21 cellular contexts compared by ENCODE assay signal in genomic region chr1:94401206-94401605, GRCh38.
"Had no signal": no experiment of that assay in that cellular context is flagged by ENCODE, and none has a peak within 500 bp of the region (broad histone marks: within the 10 kb centered on the region; RNA-seq: fewer than 3 reads in every experiment).

No MANE protein-coding gene starts in this region.

- ATAC-seq: activated CD8-positive, alpha-beta T cell treated with anti-CD3 and anti-CD28 coated beads, Interleukin-2, amount 10 ng/mL, durations not matched to agents 7 days and 5 days; activated naive CD4-positive, alpha-beta T cell treated with anti-CD3 and anti-CD28 coated beads, Interleukin-2, amount 50 U/mL, for 72 hours; activated naive CD8-positive, alpha-beta T cell treated with anti-CD3 and anti-CD28 coated beads, Interleukin-2, amount 50 U/mL, for 24 hours; PC-3; T-helper 17 cell; WTC11 had no signal

- H3K4me1 Mint-ChIP-seq: activated naive CD8-positive, alpha-beta T cell treated with anti-CD3 and anti-CD28 coated beads, Interleukin-2, amount 50 U/mL, for 24 hours; T-helper 17 cell had no signal

- H3K36me3 Mint-ChIP-seq: activated naive CD4-positive, alpha-beta T cell treated with anti-CD3 and anti-CD28 coated beads, Interleukin-2, amount 50 U/mL, for 72 hours; WTC11 had no signal

- H3K27ac Mint-ChIP-seq: activated CD8-positive, alpha-beta T cell treated with anti-CD3 and anti-CD28 coated beads, Interleukin-2, amount 10 ng/mL, durations not matched to agents 7 days and 5 days; activated naive CD4-positive, alpha-beta T cell treated with anti-CD3 and anti-CD28 coated beads, Interleukin-2, amount 50 U/mL, for 72 hours; activated naive CD8-positive, alpha-beta T cell treated with anti-CD3 and anti-CD28 coated beads, Interleukin-2, amount 50 U/mL, for 24 hours; activated T-helper 1 cell treated with anti-CD3 and anti-CD28 coated beads, Interleukin-12 subunit alpha, Interleukin-12 subunit beta, Interleukin-2, Interleukin-4 antibody, amounts not matched to agents 30 ng/mL and 10 ng/mL and 1 ng/mL, durations not matched to agents 14 hours and 24 hours and 36 hours; T-helper 17 cell; WTC11 had no signal

- H3K4me3 Mint-ChIP-seq: activated CD8-positive, alpha-beta T cell treated with anti-CD3 and anti-CD28 coated beads, Interleukin-2, amount 10 ng/mL, durations not matched to agents 7 days and 5 days; activated naive CD8-positive, alpha-beta T cell treated with anti-CD3 and anti-CD28 coated beads, Interleukin-2, amount 50 U/mL, for 24 hours; activated T-helper 1 cell treated with anti-CD3 and anti-CD28 coated beads, Interleukin-12 subunit alpha, Interleukin-12 subunit beta, Interleukin-2, Interleukin-4 antibody, amounts not matched to agents 30 ng/mL and 10 ng/mL and 1 ng/mL, durations not matched to agents 14 hours and 24 hours and 36 hours; T-helper 17 cell; WTC11 had no signal

- DNase-seq: activated CD4-positive, alpha-beta T cell treated with anti-CD3 and anti-CD28 coated beads for 48 hours; activated CD4-positive, alpha-beta T cell treated with anti-CD3 and anti-CD28 coated beads, Interleukin-2, amount 50 U/mL, for 4 hours; activated CD4-positive, CD25-positive, alpha-beta regulatory T cell treated with anti-CD3 and anti-CD28 coated beads, Interleukin-2, amount 50 U/mL, for 72 hours; activated CD8-positive, alpha-beta memory T cell treated with anti-CD3 and anti-CD28 coated beads, Interleukin-2, amount 50 U/mL, for 48 hours; activated CD8-positive, alpha-beta T cell treated with anti-CD3 and anti-CD28 coated beads, Interleukin-2, amount 10 ng/mL, durations not matched to agents 7 days and 5 days; activated effector memory CD4-positive, alpha-beta T cell treated with Interleukin-2 at 50 U/mL for 16 hours; activated naive CD4-positive, alpha-beta T cell; activated naive CD8-positive, alpha-beta T cell treated with anti-CD3 and anti-CD28 coated beads, Interleukin-2, amount 50 U/mL, for 24 hours; activated T-cell treated with anti-CD3 and anti-CD28 coated beads, Interleukin-2, amount 50 U/mL, for 1 hour; NCI-H1048; NCI-H146; NCI-H187 treated with DMSO at 0.1 percent for 48 hours; NCI-H2081 treated with DMSO at 0.1 percent for 48 hours; NCI-H446; PC-3; SIG-M5; T-helper 17 cell; T-helper 9 cell had no signal

- H3K9me3 Mint-ChIP-seq: activated naive CD4-positive, alpha-beta T cell treated with anti-CD3 and anti-CD28 coated beads, Interleukin-2, amount 50 U/mL, for 72 hours; activated naive CD8-positive, alpha-beta T cell treated with anti-CD3 and anti-CD28 coated beads, Interleukin-2, amount 50 U/mL, for 24 hours; activated T-helper 1 cell treated with anti-CD3 and anti-CD28 coated beads, Interleukin-12 subunit alpha, Interleukin-12 subunit beta, Interleukin-2, Interleukin-4 antibody, amounts not matched to agents 30 ng/mL and 10 ng/mL and 1 ng/mL, durations not matched to agents 14 hours and 24 hours and 36 hours; WTC11 had no signal
